In the genomic region with DNA sequence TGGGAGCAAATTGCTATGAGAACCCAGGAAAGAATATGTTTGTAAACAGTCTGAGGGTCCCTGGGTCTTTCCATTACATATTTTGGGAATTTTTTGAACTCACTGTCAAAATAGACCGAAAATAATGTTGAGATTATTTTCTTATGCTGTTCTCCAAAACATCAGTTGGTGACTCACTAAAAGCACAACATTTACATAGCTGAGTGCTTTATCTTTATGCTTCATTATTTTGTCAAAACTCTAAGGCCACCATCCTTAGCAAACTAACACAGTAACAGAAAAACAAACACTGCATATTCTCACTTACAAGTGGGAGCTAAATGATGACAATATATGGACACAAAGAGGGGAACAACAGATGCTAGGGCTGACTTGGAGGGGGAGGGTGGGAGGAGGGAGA, we compare ENCODE assay signal across 26 cellular contexts.
A peak's percentile ranks its signal among the peaks of the same experiment; 100 is the strongest.
DNase-seq lines count a peak whose midpoint lies in the region; ATAC-seq and TF ChIP-seq lines count a peak whose summit lies in the region.
"Had no signal": no experiment of that assay in that cellular context is flagged by ENCODE, and none has a peak within 500 bp of the region (broad histone marks: within the 10 kb centered on the region; RNA-seq: fewer than 3 reads in every experiment).

No MANE protein-coding gene starts in this region.

- H2AFZ ChIP-seq in GM23338, result 0 out of 2 replicates have a peak overlapping the region, but pooled peaks have one; percentile 78
- H2AFZ ChIP-seq in mesenchymal stem cell (ENCODE audit: low read depth, low read length), result no peak overlapping the region

- H3K4me1 ChIP-seq in GM23338 (ENCODE audit: insufficient read depth) (no peaks in the 10 kb centered on the region), mesenchymal stem cell (ENCODE audit: control insufficient read depth, insufficient read depth, low read depth, low read length) (no peaks in the 10 kb centered on the region)
- H3K4me1 ChIP-seq: A549, upper lobe of right lung had no signal

- no peak for ATAC-seq in GM23338
- no peak for ATAC-seq in GM19035 (IDR thresholded peaks at IDR 0.05; ENCODE audit: unreplicated experiment)
- ATAC-seq: A549; HCT116; Panc1; right cardiac atrium; stimulated activated naive CD8-positive, alpha-beta T cell treated with anti-CD3 and anti-CD28 coated beads, Interleukin-15, Interleukin-2, amounts not matched to agents 100 U/mL and 50 U/mL, for 24 hours; upper lobe of right lung had no signal

- H2BK5ac ChIP-seq in mesenchymal stem cell (ENCODE audit: low read depth, low read length, poor library complexity, severe bottlenecking), result no peak overlapping the region

- no peak overlapping the region for H3K9ac ChIP-seq in mesenchymal stem cell (ENCODE audit: low read length)

- no peak overlapping the region for H2BK15ac ChIP-seq in mesenchymal stem cell (ENCODE audit: low read depth, poor library complexity, severe bottlenecking)

- H3F3A ChIP-seq in GM23338 (replicated peaks; ENCODE audit: low read depth), result no peaks in the 10 kb centered on the region

- DNase-seq in NCI-H1694 treated with DMSO at 0.1 percent for 48 hours (lab: John Stamatoyannopoulos, UW) (peak; percentile 25), NCI-H1694 (lab: John Stamatoyannopoulos, UW) (no peak), GM23338 (ENCODE audit: low spot score) (no peak), astrocyte of the spinal cord (ENCODE audit: low read depth, low spot score) (peak; percentile 17), mesenchymal stem cell (peak; percentile 5), pons (ENCODE audit: low spot score) (no peak), NCI-H2081 treated with DMSO at 0.1 percent for 48 hours (lab: John Stamatoyannopoulos, UW) (no peak)
- DNase-seq: activated CD4-positive, alpha-beta T cell treated with anti-CD3 and anti-CD28 coated beads, Interleukin-2, amount 50 U/mL, for 48 hours; activated CD4-positive, CD25-positive, alpha-beta regulatory T cell treated with anti-CD3 and anti-CD28 coated beads, Interleukin-2, amount 50 U/mL, for 72 hours; activated gamma-delta T cell treated with Interleukin-2 at 50 U/mL for 16 hours; activated T-cell treated with anti-CD3 and anti-CD28 coated beads, Interleukin-2, amount 50 U/mL, for 48 hours; AML-193; CD4-positive, CD25-positive, alpha-beta regulatory T cell; EL; Kasumi-1; kidney; NCI-H187 treated with DMSO at 0.1 percent for 48 hours; right cardiac atrium; stimulated activated CD4-positive, alpha-beta T cell treated with anti-CD3 and anti-CD28 coated beads, Interleukin-1b, Interleukin-23, amount 100 ng/mL, for 48 hours; stimulated activated naive CD8-positive, alpha-beta T cell treated with anti-CD3 and anti-CD28 coated beads, Interleukin-15, Interleukin-2, amounts not matched to agents 100 U/mL and 50 U/mL, for 24 hours; upper lobe of right lung had no signal

- H3K4me3 Mint-ChIP-seq in GM23338, result no peak overlapping the region
- H3K4me3 Mint-ChIP-seq: CD4-positive, CD25-positive, alpha-beta regulatory T cell had no signal

- H3K36me3 ChIP-seq in GM23338 (ENCODE audit: insufficient read depth) (no peaks in the 10 kb centered on the region), mesenchymal stem cell (ENCODE audit: control insufficient read depth in 1 of 2, insufficient read depth in 2 of 2, low read depth in 1 of 2, low read length in 2 of 2) (no peaks in the 10 kb centered on the region)
- H3K36me3 ChIP-seq: esophagus muscularis mucosa, upper lobe of right lung had no signal

- peaks cover 2% of the 10 kb centered on the region; the same call in 1 of the 3 replicates for H3K4me1 Mint-ChIP-seq in GM23338
- H3K4me1 Mint-ChIP-seq: CD4-positive, CD25-positive, alpha-beta regulatory T cell had no signal

- no peak overlapping the region for H3K18ac ChIP-seq in mesenchymal stem cell (ENCODE audit: low read depth in 1 of 2, low read length in 2 of 2)

- H3K4me2 ChIP-seq in GM23338 (no peak overlapping the region), mesenchymal stem cell (ENCODE audit: low read length, poor library complexity, severe bottlenecking) (no peak overlapping the region)
- H3K4me2 ChIP-seq: A549 had no signal

- H4K8ac ChIP-seq in mesenchymal stem cell (ENCODE audit: low read length), result no peak overlapping the region

- H3K4me3 ChIP-seq in GM23338 (no peak overlapping the region), astrocyte of the spinal cord (ENCODE audit: low read depth, low read length) (no peak overlapping the region), mesenchymal stem cell (ENCODE audit: insufficient read depth in 1 of 2, low read depth in 1 of 2, low read length in 2 of 2) (no peak overlapping the region)
- H3K4me3 ChIP-seq: A549, esophagus muscularis mucosa, upper lobe of right lung had no signal

- no peaks in the 10 kb centered on the region for H3K9me3 ChIP-seq in mesenchymal stem cell (ENCODE audit: control insufficient read depth, low read length)
- H3K9me3 ChIP-seq: A549, esophagus muscularis mucosa, upper lobe of right lung had no signal

- no peaks in the 10 kb centered on the region for H3K36me3 Mint-ChIP-seq in GM23338 (ENCODE audit: low read depth)
- H3K36me3 Mint-ChIP-seq: CD4-positive, CD25-positive, alpha-beta regulatory T cell had no signal

- TF ChIP-seq CTCF in GM23338 (conservative IDR thresholded peaks at IDR 0.05; ENCODE audit: low read depth in 2 of 2) (no peak), astrocyte of the spinal cord (IDR thresholded peaks at IDR 0.05; ENCODE audit: low read depth, low read length) (no peak)

- H3K27me3 ChIP-seq in GM23338 (ENCODE audit: insufficient read depth) (no peaks in the 10 kb centered on the region), mesenchymal stem cell (ENCODE audit: control insufficient read depth in 1 of 2, insufficient read depth in 1 of 2, low read length in 2 of 2) (no peaks in the 10 kb centered on the region)
- H3K27me3 ChIP-seq: esophagus muscularis mucosa, upper lobe of right lung had no signal

- no peak overlapping the region for H2AK5ac ChIP-seq in mesenchymal stem cell (ENCODE audit: low read length, severe bottlenecking)

- no peak overlapping the region for H3K14ac ChIP-seq in mesenchymal stem cell (ENCODE audit: low read length in 2 of 2)

- no peak overlapping the region for H3K27ac Mint-ChIP-seq in GM23338
- H3K27ac Mint-ChIP-seq: CD4-positive, CD25-positive, alpha-beta regulatory T cell had no signal

- no peaks in the 10 kb centered on the region for H4K20me1 ChIP-seq in GM23338 (replicated peaks; ENCODE audit: insufficient read depth)

- H4K91ac ChIP-seq in mesenchymal stem cell (ENCODE audit: low read length), result no peak overlapping the region

- 100% methylated on average over 1 of the region's 1 CpG for WGBS in mesenchymal stem cell

- no peak overlapping the region for H2BK12ac ChIP-seq in mesenchymal stem cell (ENCODE audit: low read length in 2 of 2)

- H3K27ac ChIP-seq in GM23338 (ENCODE audit: low read depth) (no peak overlapping the region), mesenchymal stem cell (ENCODE audit: low read length, poor library complexity, severe bottlenecking) (no peak overlapping the region)
- H3K27ac ChIP-seq: A549, esophagus muscularis mucosa, upper lobe of right lung had no signal

- no peaks in the 10 kb centered on the region for H3K79me1 ChIP-seq in mesenchymal stem cell (replicated peaks; ENCODE audit: low read length, poor library complexity, severe bottlenecking)

- no peaks in the 10 kb centered on the region for H3K9me2 ChIP-seq in GM23338 (ENCODE audit: insufficient read depth)

- no peaks in the 10 kb centered on the region for H3K27me3 Mint-ChIP-seq in GM23338 (ENCODE audit: insufficient read depth, low read depth, poor library complexity)
- H3K27me3 Mint-ChIP-seq: CD4-positive, CD25-positive, alpha-beta regulatory T cell had no signal

- no peak overlapping the region for H2BK120ac ChIP-seq in mesenchymal stem cell (ENCODE audit: low read depth, low read length)

- H3K4ac ChIP-seq in mesenchymal stem cell (ENCODE audit: low read depth in 1 of 2, low read length in 2 of 2), result no peak overlapping the region

- no peaks in the 10 kb centered on the region for H3K79me2 ChIP-seq in GM23338 (replicated peaks; ENCODE audit: insufficient read depth)

- no peaks in the 10 kb centered on the region for H3K9me3 Mint-ChIP-seq in GM23338

- no peak overlapping the region for H3K23ac ChIP-seq in mesenchymal stem cell (ENCODE audit: low read length in 2 of 2)

- in situ Hi-C loops in astrocyte of the spinal cord (cut with HindIII; ENCODE audit: low sequenced_read_pairs), result no loop called here

TF ChIP-seq in GM23338, 12 proteins besides CTCF, POLR2A, EP300 and RAD21:
- TF ChIP-seq EZH2phosphoT487 (IDR thresholded peaks at IDR 0.05; ENCODE audit: unreplicated experiment) (no peak), NANOG (IDR thresholded peaks at IDR 0.05; ENCODE audit: borderline replicate concordance) (no peak)

Comparison
In these comparisons a context has a peak if more than half of its experiments do, and no peak if none do; other contexts are left out.
1. DNase-seq: peak in NCI-H1694 treated with DMSO at 0.1 percent for 48 hours (single experiment), astrocyte of the spinal cord (single experiment) and mesenchymal stem cell (single experiment); none in NCI-H1694 (single experiment), GM23338 (single experiment), pons (single experiment) and NCI-H2081 treated with DMSO at 0.1 percent for 48 hours (single experiment).